13 cellular contexts compared by ENCODE assay signal in genomic region chr14:95508377-95508776, GRCh38. TPM values are rescaled to one million over a fixed set of nuclear protein-coding genes. Genes with fewer than 3 reads are reported as not detected.
DNase-seq lines count a peak whose midpoint lies in the region; ATAC-seq and TF ChIP-seq lines count a peak whose summit lies in the region.
"Had no signal": no experiment of that assay in that cellular context is flagged by ENCODE, and none has a peak within 500 bp of the region (broad histone marks: within the 10 kb centered on the region; RNA-seq: fewer than 3 reads in every experiment).

No MANE protein-coding gene starts in this region.

- H3K36me3 ChIP-seq in gastroesophageal sphincter (peaks cover 0 to 16% of the 10 kb centered on the region in 2 donors), subcutaneous abdominal adipose tissue (ENCODE audit: control insufficient read depth in 5 of 5, insufficient read depth in 5 of 5, low read length in 5 of 5) (peaks cover 0 to 22% (median 17%) of the 10 kb centered on the region in 5 donors)
- H3K36me3 ChIP-seq: pancreas, transverse colon had no signal

- TF ChIP-seq CTCF in gastroesophageal sphincter (IDR thresholded peaks at IDR 0.05) (no peak), foreskin keratinocyte (conservative IDR thresholded peaks at IDR 0.05) (no peak)

- ATAC-seq in activated T-cell treated with anti-CD3 and anti-CD28 coated beads, Interleukin-2, amount 50 U/mL, for 4 hours: no peak
- ATAC-seq in T-cell (replicated peaks in 1 of 4) (no peak), gastroesophageal sphincter (no peak), GM21423 (IDR thresholded peaks at IDR 0.05; ENCODE audit: unreplicated experiment) (no peak), foreskin keratinocyte (no peak)

- H3K27me3 ChIP-seq in gastroesophageal sphincter (peaks cover 23% of the 10 kb centered on the region), subcutaneous abdominal adipose tissue (ENCODE audit: control insufficient read depth in 5 of 5, insufficient read depth in 4 of 5, low read length in 5 of 5) (no peaks in the 10 kb centered on the region), foreskin keratinocyte (no peaks in the 10 kb centered on the region)
- H3K27me3 ChIP-seq: pancreas, transverse colon had no signal

- no peaks in the 10 kb centered on the region for H3K27me3 Mint-ChIP-seq in activated T-cell treated with anti-CD3 and anti-CD28 coated beads, Interleukin-2, amount 50 U/mL, for 24 hours
- H3K27me3 Mint-ChIP-seq in activated T-cell treated with anti-CD3 and anti-CD28 coated beads, Interleukin-2, amount 50 U/mL, for 4 hours (ENCODE audit: low read depth): no peaks in the 10 kb centered on the region
- no peaks in the 10 kb centered on the region for H3K27me3 Mint-ChIP-seq in T-cell

- WGBS in gastroesophageal sphincter (ENCODE audit: low coverage in 1 of 2), 2 donors: 87% methylated on average over 6 of the region's 6 CpGs; no CpG with 5 or more reads in 1 of the 2 donors

- H3K27ac ChIP-seq in gastroesophageal sphincter (peak overlapping the region in 3 of 4 donors; percentile 22 to 64 (median 54)), subcutaneous abdominal adipose tissue (ENCODE audit: low read depth, low read length) (peak overlapping the region; percentile 88), foreskin keratinocyte (no peak overlapping the region)

- H3K9me3 Mint-ChIP-seq in activated T-cell treated with anti-CD3 and anti-CD28 coated beads, Interleukin-2, amount 50 U/mL, for 24 hours: no peaks in the 10 kb centered on the region
- no peaks in the 10 kb centered on the region for H3K9me3 Mint-ChIP-seq in activated T-cell treated with anti-CD3 and anti-CD28 coated beads, Interleukin-2, amount 50 U/mL, for 4 hours
- H3K9me3 Mint-ChIP-seq in T-cell: no peaks in the 10 kb centered on the region

- peaks cover 0 to 75% (median 36%) of the 10 kb centered on the region in 3 donors for H3K4me1 ChIP-seq in gastroesophageal sphincter
- H3K4me1 ChIP-seq in subcutaneous abdominal adipose tissue (ENCODE audit: control insufficient read depth in 5 of 5, insufficient read depth in 5 of 5, low read length in 5 of 5): peaks cover 17 to 82% (median 73%) of the 10 kb centered on the region in 5 donors
- peaks cover 12% of the 10 kb centered on the region for H3K4me1 ChIP-seq in foreskin keratinocyte

- POLR2A ChIA-PET in T-cell (lab: Charles Lee): no interaction called here

- no peak for DNase-seq in activated T-cell treated with anti-CD3 and anti-CD28 coated beads, Interleukin-2, amount 50 U/mL, for 24 hours
- no peak for DNase-seq in activated T-cell treated with anti-CD3 and anti-CD28 coated beads, Interleukin-2, amount 50 U/mL, for 4 hours
- DNase-seq in T-cell (no peak), foreskin keratinocyte (no peak), NCI-H146 (lab: John Stamatoyannopoulos, UW) (no peak)
- DNase-seq: effector CD4-positive, alpha-beta T cell; midbrain; NCI-H524; transverse colon had no signal

- CTCF ChIA-PET in T-cell (lab: Charles Lee): no interaction called here

- TF ChIP-seq EP300 in gastroesophageal sphincter (IDR thresholded peaks at IDR 0.05): no peak

- H3K9me3 ChIP-seq in gastroesophageal sphincter (no peaks in the 10 kb centered on the region), subcutaneous abdominal adipose tissue (ENCODE audit: control insufficient read depth in 5 of 5, low read length in 5 of 5) (no peaks in the 10 kb centered on the region)
- H3K9me3 ChIP-seq: pancreas, transverse colon had no signal

- no peak for TF ChIP-seq POLR2A in gastroesophageal sphincter (IDR thresholded peaks at IDR 0.05)

- peak overlapping the region; percentile 36 for H3K27ac Mint-ChIP-seq in activated T-cell treated with anti-CD3 and anti-CD28 coated beads, Interleukin-2, amount 50 U/mL, for 24 hours
- H3K27ac Mint-ChIP-seq in T-cell: peak overlapping the region; percentile 45 to 60

- H3K36me3 Mint-ChIP-seq in activated T-cell treated with anti-CD3 and anti-CD28 coated beads, Interleukin-2, amount 50 U/mL, for 24 hours (ENCODE audit: low read depth): peaks cover 60% of the 10 kb centered on the region
- H3K36me3 Mint-ChIP-seq in activated T-cell treated with anti-CD3 and anti-CD28 coated beads, Interleukin-2, amount 50 U/mL, for 4 hours (ENCODE audit: insufficient read depth): peaks cover 18% of the 10 kb centered on the region
- peaks cover 41% of the 10 kb centered on the region for H3K36me3 Mint-ChIP-seq in T-cell

- no peak overlapping the region for H3K4me3 ChIP-seq in gastroesophageal sphincter
- H3K4me3 ChIP-seq in subcutaneous abdominal adipose tissue (ENCODE audit: low read depth in 1 of 5, low read length in 5 of 5): no peak overlapping the region
- H3K4me3 ChIP-seq: pancreas, transverse colon had no signal

- H3K4me3 Mint-ChIP-seq in activated T-cell treated with anti-CD3 and anti-CD28 coated beads, Interleukin-2, amount 50 U/mL, for 24 hours: no peak overlapping the region
- no peak overlapping the region for H3K4me3 Mint-ChIP-seq in activated T-cell treated with anti-CD3 and anti-CD28 coated beads, Interleukin-2, amount 50 U/mL, for 4 hours
- no peak overlapping the region for H3K4me3 Mint-ChIP-seq in T-cell

- peak overlapping the region in 1 of 5 donors; percentile 26 for H3K9ac ChIP-seq in subcutaneous abdominal adipose tissue (ENCODE audit: low read length in 5 of 5)

- peaks cover 79% of the 10 kb centered on the region for H3K4me1 Mint-ChIP-seq in activated T-cell treated with anti-CD3 and anti-CD28 coated beads, Interleukin-2, amount 50 U/mL, for 24 hours (ENCODE audit: low read depth)
- peaks cover 69% of the 10 kb centered on the region for H3K4me1 Mint-ChIP-seq in activated T-cell treated with anti-CD3 and anti-CD28 coated beads, Interleukin-2, amount 50 U/mL, for 4 hours (ENCODE audit: low read depth)
- peaks cover 70 to 84% (median 78%) of the 10 kb centered on the region in 3 donors for H3K4me1 Mint-ChIP-seq in T-cell

RNA-seq across cellular contexts. Expression of gene SYNE3, which starts 8.1 kb away (rescaled TPM):
- 10 to 100 TPM; 11.5 to 15.0 (median 12.9) TPM for total RNA-seq in activated T-cell treated with anti-CD3 and anti-CD28 coated beads, Interleukin-2, amount 50 U/mL, for 4 hours
- total RNA-seq in T-cell (10 to 100 TPM; 55.6 to 92.3 (median 77.8) TPM), gastroesophageal sphincter (10 to 100 TPM; 16.5 to 28.0 (median 20.3) TPM), foreskin keratinocyte (5.7 and 7.7 TPM in 2 replicates)
- polyA plus RNA-seq in foreskin keratinocyte: 1.2 and 1.3 TPM in 2 replicates

RNA-seq across cellular contexts. Expression of gene GLRX5, which starts 26.5 kb away (rescaled TPM):
- total RNA-seq in activated T-cell treated with anti-CD3 and anti-CD28 coated beads, Interleukin-2, amount 50 U/mL, for 4 hours: 10 to 100 TPM; 37.3 to 45.1 (median 40.7) TPM
- total RNA-seq in T-cell: 10 to 100 TPM; 15.4 to 24.2 (median 16.0) TPM
- total RNA-seq in gastroesophageal sphincter: 10 to 100 TPM; 30.5 to 50.5 (median 33.3) TPM
- total RNA-seq in foreskin keratinocyte: 47.8 and 48.6 TPM in 2 replicates
- polyA plus RNA-seq in foreskin keratinocyte: 70.0 and 70.4 TPM in 2 replicates
